ENCODE assay signal across 19 cellular contexts in genomic region chr18:79472176-79472575, GRCh38.
"Had no signal": no experiment of that assay in that cellular context is flagged by ENCODE, and none has a peak within 500 bp of the region (broad histone marks: within the 10 kb centered on the region; RNA-seq: fewer than 3 reads in every experiment).

No MANE protein-coding gene starts in this region.

- DNase-seq: cortex of kidney; dorsolateral prefrontal cortex; effector CD8-positive, alpha-beta T cell; foreskin melanocyte; head of caudate nucleus; kidney glomerular epithelial cell; mesendoderm; naive thymus-derived CD8-positive, alpha-beta T cell; posterior cingulate gyrus; sigmoid colon; stimulated activated CD4-positive, alpha-beta T cell treated with anti-CD3 and anti-CD28 coated beads, Interleukin-12 subunit alpha, Interleukin-12 subunit beta, amount 100 ng/mL, for 4 hours; testis; upper lobe of right lung had no signal

- H3K4me1 ChIP-seq: right atrium auricular region, testis, upper lobe of right lung, vagina had no signal

- H3K4me2 ChIP-seq: hepatocyte had no signal

- H3K79me2 ChIP-seq: hepatocyte had no signal

- ATAC-seq: naive thymus-derived CD8-positive, alpha-beta T cell; upper lobe of right lung had no signal

- H3K9me3 Mint-ChIP-seq: naive thymus-derived CD8-positive, alpha-beta T cell; stimulated activated naive CD8-positive, alpha-beta T cell treated with anti-CD3 and anti-CD28 coated beads, Interleukin-15, Interleukin-2, amounts not matched to agents 100 ng/mL and 50 ng/mL, for 24 hours had no signal

- H3K27ac ChIP-seq: dorsolateral prefrontal cortex, hepatocyte, right atrium auricular region, testis, tibial nerve, upper lobe of right lung, vagina had no signal

- H3K27me3 ChIP-seq: hepatocyte, right atrium auricular region, sigmoid colon, testis, tibial nerve, upper lobe of right lung, vagina had no signal

- H3K4me3 Mint-ChIP-seq: naive thymus-derived CD8-positive, alpha-beta T cell; stimulated activated naive CD8-positive, alpha-beta T cell treated with anti-CD3 and anti-CD28 coated beads, Interleukin-15, Interleukin-2, amounts not matched to agents 100 ng/mL and 50 ng/mL, for 24 hours had no signal

- H3K27me3 Mint-ChIP-seq: naive thymus-derived CD8-positive, alpha-beta T cell; stimulated activated naive CD8-positive, alpha-beta T cell treated with anti-CD3 and anti-CD28 coated beads, Interleukin-15, Interleukin-2, amounts not matched to agents 100 ng/mL and 50 ng/mL, for 24 hours had no signal

- H3K4me3 ChIP-seq: dorsolateral prefrontal cortex, hepatocyte, right atrium auricular region, sigmoid colon, skin epidermis, testis, tibial nerve, upper lobe of right lung, vagina had no signal

- H3K9me3 ChIP-seq: right atrium auricular region, sigmoid colon, testis, tibial nerve, upper lobe of right lung, vagina had no signal

- H2AFZ ChIP-seq: hepatocyte had no signal
